ENCODE assay signal across 17 cellular contexts in genomic region chr2:71478806-71479205, GRCh38. TPM values are rescaled to one million over a fixed set of nuclear protein-coding genes. Genes with fewer than 3 reads are reported as not detected.
DNase-seq lines count a peak whose midpoint lies in the region; ATAC-seq and TF ChIP-seq lines count a peak whose summit lies in the region.
"Had no signal": no experiment of that assay in that cellular context is flagged by ENCODE, and none has a peak within 500 bp of the region (broad histone marks: within the 10 kb centered on the region; RNA-seq: fewer than 3 reads in every experiment).

No MANE protein-coding gene starts in this region.

- H3K4me2 ChIP-seq in BLaER1, result peak overlapping the region; percentile 68
- peak overlapping the region; percentile 13; the same call in 1 of the 2 replicates for H3K4me2 ChIP-seq in DOHH2 (ENCODE audit: low read length)

- no peaks in the 10 kb centered on the region for H3K79me2 ChIP-seq in DOHH2 (ENCODE audit: control insufficient read depth, low read length)

- CTCF ChIA-PET in RWPE1 (lab: Yijun Ruan, JAX), result no interaction called here

- H3K27me3 ChIP-seq in BLaER1 (no peaks in the 10 kb centered on the region), DOHH2 (ENCODE audit: control insufficient read depth, low read length) (no peaks in the 10 kb centered on the region), sigmoid colon (no peaks in the 10 kb centered on the region)

- no peaks in the 10 kb centered on the region for H3K9me2 ChIP-seq in DOHH2 (replicated peaks; ENCODE audit: control insufficient read depth, low read length)

- H3K9ac ChIP-seq in BLaER1, result no peak overlapping the region

- TF ChIP-seq POLR2A in sigmoid colon (IDR thresholded peaks at IDR 0.05), result no peak

- H3K9me3 ChIP-seq in BLaER1 (peaks cover 6% of the 10 kb centered on the region; the same call in 1 of the 2 replicates), DOHH2 (ENCODE audit: control insufficient read depth, insufficient read depth, low read length) (no peaks in the 10 kb centered on the region), sigmoid colon (no peaks in the 10 kb centered on the region)

- TF ChIP-seq EP300 in sigmoid colon (IDR thresholded peaks at IDR 0.05), result no peak

- H3K36me3 ChIP-seq in BLaER1 (no peaks in the 10 kb centered on the region), DOHH2 (ENCODE audit: control insufficient read depth, low read length) (no peaks in the 10 kb centered on the region), sigmoid colon (peaks cover 0 to 18% (median 5%) of the 10 kb centered on the region in 4 donors)

- H4K20me1 ChIP-seq in BLaER1, result no peaks in the 10 kb centered on the region
- H4K20me1 ChIP-seq in DOHH2 (ENCODE audit: control insufficient read depth, insufficient read depth, low read depth, low read length), result no peaks in the 10 kb centered on the region

- POLR2A ChIA-PET in RWPE1 (lab: Yijun Ruan, JAX; ENCODE audit: low non-redundant PET), result no interaction called here

- H3F3A ChIP-seq in DOHH2 (ENCODE audit: control insufficient read depth, insufficient read depth), result no peaks in the 10 kb centered on the region

- H3K4me1 ChIP-seq in BLaER1, result peaks cover 51% of the 10 kb centered on the region
- H3K4me1 ChIP-seq in DOHH2 (ENCODE audit: control insufficient read depth, low read length), result peaks cover 28% of the 10 kb centered on the region
- H3K4me1 ChIP-seq in sigmoid colon, result no peaks in the 10 kb centered on the region

- 58 to 73% methylated on average over 6 of the region's 6 CpGs for WGBS in sigmoid colon, 2 donors

- intact Hi-C loops in sigmoid colon (cut with DNase I), result no loop called here
- intact Hi-C loops in Right ventricle myocardium inferior (cut with DNase I), result no loop called here

- DNase-seq in ecto neural progenitor cell (ENCODE audit: low spot score) (peak; percentile 36), sigmoid colon (peak; percentile 28), Right ventricle myocardium inferior (ENCODE audit: missing footprints) (no peak), SIG-M5 treated with dmso at 0.1 percent for 504 hours (lab: John Stamatoyannopoulos, UW; ENCODE audit: unreplicated experiment) (no peak), RWPE1 (ENCODE audit: low spot score) (no peak)
- DNase-seq: CD4-positive, alpha-beta T cell; DMS153; DMS79 treated with DMSO at 0.1 percent for 48 hours; GDM1; IMR-90; KG1 had no signal

- H3K4me3 ChIP-seq in BLaER1 (no peak overlapping the region), DOHH2 (ENCODE audit: low read length) (no peak overlapping the region), sigmoid colon (no peak overlapping the region)

- ATAC-seq in Right ventricle myocardium inferior (no peak), HG03432 (IDR thresholded peaks at IDR 0.05; ENCODE audit: unreplicated experiment) (no peak)
- ATAC-seq: HCT116 had no signal

- H3K27ac ChIP-seq in BLaER1 (peak overlapping the region; percentile 55; the same call in 1 of the 2 replicates), DOHH2 (ENCODE audit: low read depth, low read length) (no peak overlapping the region), sigmoid colon (no peak overlapping the region), RWPE1 (no peak overlapping the region)
- H3K27ac ChIP-seq: 22Rv1 had no signal

- TF ChIP-seq CTCF in DOHH2 (IDR thresholded peaks at IDR 0.05; ENCODE audit: low read depth, low read length, poor library complexity, severe bottlenecking) (no peak), sigmoid colon (IDR thresholded peaks at IDR 0.05) (no peak), RWPE1 (conservative IDR thresholded peaks at IDR 0.05; ENCODE audit: low read depth) (no peak)

RNA-seq across cellular contexts. Expression of gene DYSF, which starts 25.4 kb away (rescaled TPM):
- total RNA-seq in sigmoid colon (10 to 100 TPM; 12.5 to 49.6 (median 13.7) TPM), Right ventricle myocardium inferior (57.8 TPM)
- 1 to 10 TPM; 1.6 to 4.1 (median 2.4) TPM for polyA plus RNA-seq in sigmoid colon
- total RNA-seq: HT-29 had no signal

Comparison
In these comparisons a context has a peak if more than half of its experiments do, and no peak if none do; other contexts are left out.
1. DNase-seq: peak in ecto neural progenitor cell (single experiment) and sigmoid colon (single experiment); none in Right ventricle myocardium inferior (single experiment), SIG-M5 treated with dmso at 0.1 percent for 504 hours (single experiment) and RWPE1 (single experiment).